Comparison of ENCODE assay signal across 21 cellular contexts in genomic region chr18:31729196-31729595, GRCh38. TPM values are rescaled to one million over a fixed set of nuclear protein-coding genes. Genes with fewer than 3 reads are reported as not detected.
"Had no signal": no experiment of that assay in that cellular context is flagged by ENCODE, and none has a peak within 500 bp of the region (broad histone marks: within the 10 kb centered on the region; RNA-seq: fewer than 3 reads in every experiment).

No MANE protein-coding gene starts in this region.

RNA-seq across cellular contexts. Expression of gene SLC25A52, which starts 31.5 kb away (rescaled TPM):
- total RNA-seq: hepatocyte; kidney; kidney epithelial cell; left cardiac atrium; left colon; left lobe of liver; left lung; left ventricle myocardium inferior; left ventricle myocardium superior; lower leg skin; lower lobe of right lung; lung microvascular endothelial cell; mesenteric fat pad; mesothelial cell of epicardium; mucosa of descending colon; myocyte; naive thymus-derived CD4-positive, alpha-beta T cell had no signal
- polyA plus RNA-seq: hepatocyte; immature natural killer cell; keratinocyte; liver; mammary epithelial cell; naive thymus-derived CD4-positive, alpha-beta T cell had no signal

RNA-seq across cellular contexts. Expression of gene B4GALT6, which starts 44.8 kb away (rescaled TPM):
- total RNA-seq: myocyte had no signal
